Comparison of ENCODE assay signal across 1 cellular context in the genomic region with DNA sequence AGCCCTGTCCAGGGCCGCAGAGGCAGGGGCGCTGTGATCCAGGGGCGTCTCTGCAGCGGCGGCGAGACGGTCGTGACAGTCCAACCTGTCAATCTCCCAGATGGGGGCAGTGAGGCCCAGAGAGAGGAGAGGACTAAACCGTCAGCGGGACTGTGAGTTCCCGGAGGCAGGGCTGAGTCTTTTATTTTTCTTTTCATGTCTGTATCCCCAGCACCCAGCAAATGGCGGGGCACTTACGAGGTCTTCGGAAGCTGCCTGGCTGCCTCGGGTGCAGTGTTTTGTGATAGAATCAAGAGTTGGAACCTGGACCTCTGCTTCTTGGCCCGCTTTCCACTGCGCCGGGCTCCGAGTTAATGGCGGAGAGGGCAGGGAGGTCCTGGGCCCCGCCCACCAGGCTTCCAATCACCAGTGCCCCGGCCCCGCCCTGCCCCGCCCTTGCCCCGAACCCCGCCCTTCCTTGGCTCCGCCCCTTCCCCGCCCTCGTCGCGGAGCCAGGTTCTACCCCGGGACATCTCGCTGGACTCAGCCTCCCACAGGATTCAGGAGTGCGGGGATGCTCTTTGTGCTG.
A peak's percentile ranks its signal among the peaks of the same experiment; 100 is the strongest.
TF ChIP-seq lines count a peak whose summit lies in the region.

No MANE protein-coding gene starts in this region.

TF ChIP-seq in HCT116, 20 proteins besides CTCF, POLR2A, EP300 and RAD21 (continued from another document):
- peak; percentile 93 for TF ChIP-seq POLR2AphosphoS5 (IDR thresholded peaks at IDR 0.05; ENCODE audit: low read depth, low read length)
- TF ChIP-seq, protein P1, sequence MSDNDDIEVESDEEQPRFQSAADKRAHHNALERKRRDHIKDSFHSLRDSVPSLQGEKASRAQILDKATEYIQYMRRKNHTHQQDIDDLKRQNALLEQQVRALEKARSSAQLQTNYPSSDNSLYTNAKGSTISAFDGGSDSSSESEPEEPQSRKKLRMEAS (IDR thresholded peaks at IDR 0.05): no peak
- TF ChIP-seq, protein P2, sequence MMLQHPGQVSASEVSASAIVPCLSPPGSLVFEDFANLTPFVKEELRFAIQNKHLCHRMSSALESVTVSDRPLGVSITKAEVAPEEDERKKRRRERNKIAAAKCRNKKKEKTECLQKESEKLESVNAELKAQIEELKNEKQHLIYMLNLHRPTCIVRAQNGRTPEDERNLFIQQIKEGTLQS (IDR thresholded peaks at IDR 0.05): no peak
- TF ChIP-seq YY1 (IDR thresholded peaks at IDR 0.05; ENCODE audit: extremely low read depth, insufficient replicate concordance, low read depth, low read length): peak; percentile 85
- no peak for TF ChIP-seq SP1 (IDR thresholded peaks at IDR 0.05; ENCODE audit: low read depth)
- TF ChIP-seq EGR1 (IDR thresholded peaks at IDR 0.05; ENCODE audit: low read depth): no peak
